Comparison of ENCODE assay signal across 10 cellular contexts in the genomic region with DNA sequence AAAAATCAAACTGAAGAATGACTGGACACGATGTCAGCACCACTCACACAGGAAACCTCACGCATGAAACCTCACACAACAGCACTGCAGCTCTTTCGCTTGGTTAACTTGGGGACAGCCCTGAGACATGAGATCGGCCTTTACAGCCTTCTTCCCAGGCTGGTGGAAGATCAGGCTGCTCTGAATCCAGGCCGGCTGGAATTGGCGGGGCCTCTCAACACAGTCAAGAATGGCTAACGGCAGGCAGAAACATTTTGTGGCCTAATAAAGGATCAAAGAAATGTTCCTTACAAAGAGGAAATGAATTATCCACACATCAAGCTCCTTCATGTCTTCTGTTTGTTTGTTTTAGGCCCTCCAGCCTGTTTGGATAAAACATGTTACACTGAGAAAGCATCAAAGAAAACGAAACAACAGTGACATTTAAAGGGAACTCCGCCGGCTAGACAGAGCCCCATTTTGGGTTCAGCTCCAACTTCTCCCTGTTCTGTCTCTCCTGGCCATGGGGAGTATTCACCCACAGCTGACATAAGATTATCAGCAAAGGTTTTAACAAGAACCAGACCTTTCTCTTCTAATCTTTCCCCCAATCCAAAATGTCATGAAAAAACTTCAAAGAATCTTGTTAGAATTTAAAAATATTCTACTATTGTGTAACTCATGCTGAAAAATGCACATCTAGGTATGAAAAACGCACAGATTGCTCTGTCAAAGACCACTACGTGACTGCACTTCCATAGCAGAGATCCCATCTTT.
DNase-seq lines count a peak whose midpoint lies in the region; ATAC-seq and TF ChIP-seq lines count a peak whose summit lies in the region.
"Had no signal": no experiment of that assay in that cellular context is flagged by ENCODE, and none has a peak within 500 bp of the region (broad histone marks: within the 10 kb centered on the region; RNA-seq: fewer than 3 reads in every experiment).

No MANE protein-coding gene starts in this region.

- no peak overlapping the region for H3K4me3 Mint-ChIP-seq in natural killer cell treated with Interleukin-12 subunit alpha and Interleukin-12 subunit beta and Interleukin-15 and Interleukin-18, amount 100 ng/mL, for 72 hours
- H3K4me3 Mint-ChIP-seq in activated T-helper 2 cell treated with anti-CD3 and anti-CD28 coated beads, Interferon-gamma antibody, Interleukin-2, Interleukin-4, amounts not matched to agents 10 μg/mL and 5 μg/mL and 100 μg/mL, durations not matched to agents 14 hours and 24 hours and 36 hours (ENCODE audit: low read depth): no peak overlapping the region

- H3K9me3 Mint-ChIP-seq in natural killer cell treated with Interleukin-12 subunit alpha and Interleukin-12 subunit beta and Interleukin-15 and Interleukin-18, amount 100 ng/mL, for 72 hours: no peaks in the 10 kb centered on the region
- H3K9me3 Mint-ChIP-seq in activated T-helper 2 cell treated with anti-CD3 and anti-CD28 coated beads, Interferon-gamma antibody, Interleukin-2, Interleukin-4, amounts not matched to agents 10 μg/mL and 5 μg/mL and 100 μg/mL, durations not matched to agents 14 hours and 24 hours and 36 hours: peaks cover 10% of the 10 kb centered on the region

- no peak overlapping the region for H3K27ac Mint-ChIP-seq in natural killer cell treated with Interleukin-12 subunit alpha and Interleukin-12 subunit beta and Interleukin-15 and Interleukin-18, amount 100 ng/mL, for 72 hours
- no peak overlapping the region for H3K27ac Mint-ChIP-seq in activated T-helper 2 cell treated with anti-CD3 and anti-CD28 coated beads, Interferon-gamma antibody, Interleukin-2, Interleukin-4, amounts not matched to agents 10 μg/mL and 5 μg/mL and 100 μg/mL, durations not matched to agents 14 hours and 24 hours and 36 hours

- no peak for TF ChIP-seq CTCF in LNCaP clone FGC (IDR thresholded peaks at IDR 0.05; ENCODE audit: control insufficient read depth, extremely low read depth, insufficient read depth)

- H3K27ac ChIP-seq in epithelial cell of prostate: peak overlapping the region; percentile 64

- peak; percentile 74 to 80 for ATAC-seq in natural killer cell treated with Interleukin-12 subunit alpha and Interleukin-12 subunit beta and Interleukin-15 and Interleukin-18, amount 100 ng/mL, for 72 hours
- ATAC-seq in GM18519 (IDR thresholded peaks at IDR 0.05; ENCODE audit: low FRiP score, unreplicated experiment): no peak
- no peak for ATAC-seq in HG02623 (IDR thresholded peaks at IDR 0.05; ENCODE audit: unreplicated experiment)

- intact Hi-C loops in activated T-helper 2 cell treated with anti-CD3 and anti-CD28 coated beads, Interferon-gamma antibody, Interleukin-2, Interleukin-4, amounts not matched to agents 10 μg/mL and 5 μg/mL and 100 μg/mL, durations not matched to agents 14 hours and 24 hours and 36 hours (cut with micrococcal nuclease): no loop called here

- H3K4me3 ChIP-seq in LNCaP clone FGC (ENCODE audit: low read depth, low read length): peak overlapping the region; percentile 2; the same call in 1 of the 2 replicates

- no peaks in the 10 kb centered on the region for H3K27me3 Mint-ChIP-seq in natural killer cell treated with Interleukin-12 subunit alpha and Interleukin-12 subunit beta and Interleukin-15 and Interleukin-18, amount 100 ng/mL, for 72 hours
- no peaks in the 10 kb centered on the region for H3K27me3 Mint-ChIP-seq in activated T-helper 2 cell treated with anti-CD3 and anti-CD28 coated beads, Interferon-gamma antibody, Interleukin-2, Interleukin-4, amounts not matched to agents 10 μg/mL and 5 μg/mL and 100 μg/mL, durations not matched to agents 14 hours and 24 hours and 36 hours (ENCODE audit: low read depth)

- H3K36me3 Mint-ChIP-seq in natural killer cell treated with Interleukin-12 subunit alpha and Interleukin-12 subunit beta and Interleukin-15 and Interleukin-18, amount 100 ng/mL, for 72 hours: peaks cover 4% of the 10 kb centered on the region
- peaks cover 37% of the 10 kb centered on the region for H3K36me3 Mint-ChIP-seq in activated T-helper 2 cell treated with anti-CD3 and anti-CD28 coated beads, Interferon-gamma antibody, Interleukin-2, Interleukin-4, amounts not matched to agents 10 μg/mL and 5 μg/mL and 100 μg/mL, durations not matched to agents 14 hours and 24 hours and 36 hours (ENCODE audit: low read depth)

- DNase-seq in AG08396 (ENCODE audit: low spot score): peak; percentile 49
- DNase-seq in LNCaP clone FGC (ENCODE audit: low read depth): no peak
- DNase-seq in epithelial cell of prostate (ENCODE audit: low read depth, low spot score): peak; percentile 39
- no peak for DNase-seq in natural killer cell treated with Interleukin-12 subunit alpha and Interleukin-12 subunit beta and Interleukin-15 and Interleukin-18, amount 100 ng/mL, for 72 hours (ENCODE audit: low spot score)
- DNase-seq in activated T-helper 2 cell treated with anti-CD3 and anti-CD28 coated beads, Interferon-gamma antibody, Interleukin-2, Interleukin-4, amounts not matched to agents 10 μg/mL and 5 μg/mL and 100 μg/mL, durations not matched to agents 14 hours and 24 hours and 36 hours (ENCODE audit: low spot score): no peak
- DNase-seq in NCI-H2171 (lab: John Stamatoyannopoulos, UW): no peak
- DNase-seq: GF-D8; stimulated activated CD4-positive, alpha-beta T cell treated with anti-CD3 and anti-CD28 coated beads, Interleukin-4, amount 100 ng/mL, for 1 hour had no signal

- peaks cover 14 to 17% of the 10 kb centered on the region in 2 donors for H3K4me1 Mint-ChIP-seq in natural killer cell treated with Interleukin-12 subunit alpha and Interleukin-12 subunit beta and Interleukin-15 and Interleukin-18, amount 100 ng/mL, for 72 hours (ENCODE audit: low read depth in 2 of 2)
- H3K4me1 Mint-ChIP-seq in activated T-helper 2 cell treated with anti-CD3 and anti-CD28 coated beads, Interferon-gamma antibody, Interleukin-2, Interleukin-4, amounts not matched to agents 10 μg/mL and 5 μg/mL and 100 μg/mL, durations not matched to agents 14 hours and 24 hours and 36 hours (ENCODE audit: low read depth): peaks cover 27% of the 10 kb centered on the region

Comparison
In these comparisons a context has a peak if more than half of its experiments do, and no peak if none do; other contexts are left out.
1. DNase-seq: peak in AG08396 (single experiment) and epithelial cell of prostate (single experiment); none in LNCaP clone FGC (single experiment), natural killer cell treated with Interleukin-12 subunit alpha and Interleukin-12 subunit beta and Interleukin-15 and Interleukin-18, amount 100 ng/mL, for 72 hours (single experiment), activated T-helper 2 cell treated with anti-CD3 and anti-CD28 coated beads, Interferon-gamma antibody, Interleukin-2, Interleukin-4, amounts not matched to agents 10 μg/mL and 5 μg/mL and 100 μg/mL, durations not matched to agents 14 hours and 24 hours and 36 hours (single experiment) and NCI-H2171 (single experiment).
2. ATAC-seq: peak in natural killer cell treated with Interleukin-12 subunit alpha and Interleukin-12 subunit beta and Interleukin-15 and Interleukin-18, amount 100 ng/mL, for 72 hours (2 of 2); none in GM18519 (single experiment) and HG02623 (single experiment).